ENCODE assay signal across 8 cellular contexts in genomic region chr22:39242809-39243442, GRCh38. TPM values are rescaled to one million over a fixed set of nuclear protein-coding genes. Genes with fewer than 3 reads are reported as not detected.
DNase-seq lines count a peak whose midpoint lies in the region; ATAC-seq and TF ChIP-seq lines count a peak whose summit lies in the region.

No MANE protein-coding gene starts in this region.

- H3K4me3 ChIP-seq in esophagus muscularis mucosa (peak overlapping the region; percentile 60 to 65 (median 61)), prostate gland (peak overlapping the region; percentile 48 to 56)

- peaks cover 51 to 78% (median 75%) of the 10 kb centered on the region in 4 donors for H3K4me1 ChIP-seq in esophagus muscularis mucosa
- H3K4me1 ChIP-seq in prostate gland (replicated peaks), result peaks cover 20% of the 10 kb centered on the region

- TF ChIP-seq CTCF in esophagus muscularis mucosa (IDR thresholded peaks at IDR 0.05) (no peak), prostate gland (IDR thresholded peaks at IDR 0.05) (peak in 2 of 4 experiments; percentile 4 to 50)

- no peak for TF ChIP-seq EP300 in esophagus muscularis mucosa (IDR thresholded peaks at IDR 0.05)

- TF ChIP-seq POLR2A in esophagus muscularis mucosa (IDR thresholded peaks at IDR 0.05; ENCODE audit: low read depth), result no peak
- TF ChIP-seq POLR2A in prostate gland (IDR thresholded peaks at IDR 0.05), result peak; percentile 76

- H3K27me3 ChIP-seq in esophagus muscularis mucosa (peaks cover 9 to 70% (median 23%) of the 10 kb centered on the region in 4 donors), prostate gland (replicated peaks; ENCODE audit: insufficient read depth) (no peaks in the 10 kb centered on the region)

- no peak for ATAC-seq in HG03354 (IDR thresholded peaks at IDR 0.05; ENCODE audit: poor library complexity, severe bottlenecking, unreplicated experiment)

- WGBS in esophagus muscularis mucosa, result under 1% methylated on average over 31 of the region's 52 CpGs
- under 1% methylated on average over 43 of the region's 52 CpGs for WGBS in prostate gland

- intact Hi-C loops in esophagus muscularis mucosa (cut with DNase I), result no loop called here
- intact Hi-C loops in prostate gland (cut with DNase I), result no loop called here

- H3K27ac ChIP-seq in esophagus muscularis mucosa (replicated peaks in 1 of 4) (peak overlapping the region; percentile 70 to 80 (median 76)), prostate gland (peak overlapping the region; percentile 88 to 89)

- DNase-seq in NCI-H345 (lab: John Stamatoyannopoulos, UW) (peak; percentile 27), NCI-H345 treated with DMSO at 0.1 percent for 48 hours (lab: John Stamatoyannopoulos, UW; ENCODE audit: unreplicated experiment) (no peak), esophagus muscularis mucosa (ENCODE audit: extremely low spot score) (no peak), prostate gland (ENCODE audit: low spot score) (peak; percentile 79), NCI-H2081 (lab: John Stamatoyannopoulos, UW) (no peak), OCI-M2 (lab: John Stamatoyannopoulos, UW; ENCODE audit: unreplicated experiment) (no peak)
- DNase-seq in activated CD4-positive, alpha-beta T cell treated with anti-CD3 and anti-CD28 coated beads, Interleukin-2, amount 50 U/mL, for 48 hours, result peak; percentile 40 to 48

- H3K36me3 ChIP-seq in esophagus muscularis mucosa (peaks cover 0 to 13% (median 0%) of the 10 kb centered on the region in 4 donors), prostate gland (no peaks in the 10 kb centered on the region)

- H3K9me3 ChIP-seq in esophagus muscularis mucosa (no peaks in the 10 kb centered on the region), prostate gland (no peaks in the 10 kb centered on the region)

RNA-seq across cellular contexts. Expression of gene PDGFB, which starts 1.9 kb away (rescaled TPM):
- total RNA-seq in esophagus muscularis mucosa, result 10 to 100 TPM; 12.3 to 25.4 (median 18.8) TPM
- 10 to 100 TPM in 1 of 2 donors, 1 to 10 TPM in 1; 9.9 to 16.4 TPM for total RNA-seq in prostate gland

Comparison
In these comparisons a context has a peak if more than half of its experiments do, and no peak if none do; other contexts are left out.
1. DNase-seq: peak in NCI-H345 (single experiment), activated CD4-positive, alpha-beta T cell treated with anti-CD3 and anti-CD28 coated beads, Interleukin-2, amount 50 U/mL, for 48 hours (2 of 2) and prostate gland (single experiment); none in NCI-H345 treated with DMSO at 0.1 percent for 48 hours (single experiment), esophagus muscularis mucosa (single experiment), NCI-H2081 (0 of 2) and OCI-M2 (single experiment).